Comparison of ENCODE assay signal across 17 cellular contexts in the genomic region with DNA sequence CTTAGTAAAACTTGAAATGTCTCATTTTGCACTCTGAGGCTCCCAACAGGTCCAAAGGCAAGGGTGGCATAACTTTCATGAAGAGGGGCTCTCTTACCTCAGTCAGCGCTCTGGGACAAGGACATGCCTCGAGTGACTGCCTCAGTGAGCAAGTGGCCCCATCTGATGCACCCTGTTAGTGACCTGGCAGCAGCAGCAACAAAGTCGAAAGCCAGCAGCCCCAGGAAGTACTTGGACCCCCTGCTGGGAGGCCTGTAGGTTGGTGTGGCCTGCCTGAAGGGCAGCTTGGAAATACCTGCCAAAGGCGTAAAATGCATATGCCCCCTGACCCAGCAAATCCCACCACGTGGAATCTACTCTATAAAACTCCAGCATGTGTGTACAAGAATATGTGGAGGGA. TPM values are rescaled to one million over a fixed set of nuclear protein-coding genes. Genes with fewer than 3 reads are reported as not detected.
DNase-seq lines count a peak whose midpoint lies in the region; ATAC-seq, FAIRE-seq and TF ChIP-seq lines count a peak whose summit lies in the region.
"Had no signal": no experiment of that assay in that cellular context is flagged by ENCODE, and none has a peak within 500 bp of the region (broad histone marks: within the 10 kb centered on the region; RNA-seq: fewer than 3 reads in every experiment).

No MANE protein-coding gene starts in this region.

- H3K36me3 Mint-ChIP-seq in activated naive CD8-positive, alpha-beta T cell treated with anti-CD3 and anti-CD28 coated beads for 36 hours, result peaks cover 8% of the 10 kb centered on the region
- H3K36me3 Mint-ChIP-seq in activated naive CD8-positive, alpha-beta T cell treated with anti-CD3 and anti-CD28 coated beads, Interleukin-2, amount 50 U/mL, for 24 hours (ENCODE audit: low read depth), result peaks cover 4% of the 10 kb centered on the region
- H3K36me3 Mint-ChIP-seq in T-helper 17 cell (ENCODE audit: low read depth) (peaks cover 4% of the 10 kb centered on the region), type B pancreatic cell (peaks cover 32% of the 10 kb centered on the region)

- H3K27me3 Mint-ChIP-seq in activated naive CD8-positive, alpha-beta T cell treated with anti-CD3 and anti-CD28 coated beads for 36 hours, result no peaks in the 10 kb centered on the region
- no peaks in the 10 kb centered on the region for H3K27me3 Mint-ChIP-seq in activated naive CD8-positive, alpha-beta T cell treated with anti-CD3 and anti-CD28 coated beads, Interleukin-2, amount 50 U/mL, for 24 hours
- H3K27me3 Mint-ChIP-seq in T-helper 17 cell (no peaks in the 10 kb centered on the region), type B pancreatic cell (no peaks in the 10 kb centered on the region)
- H3K27me3 Mint-ChIP-seq: CD4-positive, CD25-positive, alpha-beta regulatory T cell had no signal

- no peak overlapping the region for H3K27ac ChIP-seq in kidney (ENCODE audit: low read depth in 2 of 2, low read length in 2 of 2)
- H3K27ac ChIP-seq: PC-9 had no signal

- no peak for DNase-seq in activated naive CD8-positive, alpha-beta T cell treated with anti-CD3 and anti-CD28 coated beads for 36 hours
- DNase-seq in activated naive CD8-positive, alpha-beta T cell treated with anti-CD3 and anti-CD28 coated beads, Interleukin-2, amount 50 U/mL, for 24 hours, result no peak
- DNase-seq in T-helper 17 cell (no peak), kidney (peak; percentile 32), type B pancreatic cell (ENCODE audit: extremely low spot score, unreplicated experiment) (peak; percentile 69), ecto neural progenitor cell (ENCODE audit: low spot score) (no peak), NAMALWA (ENCODE audit: low spot score) (no peak)
- DNase-seq: CD4-positive, CD25-positive, alpha-beta regulatory T cell; DMS79 treated with DMSO at 0.1 percent for 48 hours; H9; NCI-H2107; NCI-H345; NCI-H748 treated with DMSO at 0.1 percent for 48 hours; PC-9 had no signal

- TF ChIP-seq CTCF in kidney (IDR thresholded peaks at IDR 0.05; ENCODE audit: borderline replicate concordance, extremely low read depth, insufficient read depth), result no peak
- TF ChIP-seq CTCF in type B pancreatic cell (conservative IDR thresholded peaks at IDR 0.05), result no peak

- H3K9me3 Mint-ChIP-seq in activated naive CD8-positive, alpha-beta T cell treated with anti-CD3 and anti-CD28 coated beads for 36 hours, result no peaks in the 10 kb centered on the region
- H3K9me3 Mint-ChIP-seq in activated naive CD8-positive, alpha-beta T cell treated with anti-CD3 and anti-CD28 coated beads, Interleukin-2, amount 50 U/mL, for 24 hours, result no peaks in the 10 kb centered on the region
- H3K9me3 Mint-ChIP-seq in type B pancreatic cell, result no peaks in the 10 kb centered on the region
- H3K9me3 Mint-ChIP-seq: CD4-positive, CD25-positive, alpha-beta regulatory T cell; H9 had no signal

- no peak for FAIRE-seq in kidney (lab: Jason Lieb, UNC)
- FAIRE-seq: A204.1, G401.6 had no signal

- H3K27ac Mint-ChIP-seq in activated naive CD8-positive, alpha-beta T cell treated with anti-CD3 and anti-CD28 coated beads for 36 hours, result peak overlapping the region; percentile 56
- no peak overlapping the region for H3K27ac Mint-ChIP-seq in activated naive CD8-positive, alpha-beta T cell treated with anti-CD3 and anti-CD28 coated beads, Interleukin-2, amount 50 U/mL, for 24 hours
- H3K27ac Mint-ChIP-seq in T-helper 17 cell (peak overlapping the region; percentile 78), type B pancreatic cell (no peak overlapping the region)

- H3K4me3 ChIP-seq in kidney (ENCODE audit: low read length in 2 of 2), result no peak overlapping the region
- H3K4me3 ChIP-seq: PC-9 had no signal

- H3K4me3 Mint-ChIP-seq in activated naive CD8-positive, alpha-beta T cell treated with anti-CD3 and anti-CD28 coated beads for 36 hours, result no peak overlapping the region
- no peak overlapping the region for H3K4me3 Mint-ChIP-seq in activated naive CD8-positive, alpha-beta T cell treated with anti-CD3 and anti-CD28 coated beads, Interleukin-2, amount 50 U/mL, for 24 hours
- H3K4me3 Mint-ChIP-seq in T-helper 17 cell, result no peak overlapping the region
- no peak overlapping the region for H3K4me3 Mint-ChIP-seq in type B pancreatic cell
- H3K4me3 Mint-ChIP-seq: CD4-positive, CD25-positive, alpha-beta regulatory T cell; H9 had no signal

- H3K4me1 ChIP-seq in kidney (ENCODE audit: control insufficient read depth in 1 of 2, insufficient read depth in 1 of 2, low read depth in 1 of 2, low read length in 2 of 2), result no peaks in the 10 kb centered on the region

- H3K9ac ChIP-seq in kidney (ENCODE audit: low read length in 2 of 2), result no peak overlapping the region

- H3K4me1 Mint-ChIP-seq in activated naive CD8-positive, alpha-beta T cell treated with anti-CD3 and anti-CD28 coated beads for 36 hours, result peaks cover 9% of the 10 kb centered on the region
- H3K4me1 Mint-ChIP-seq in activated naive CD8-positive, alpha-beta T cell treated with anti-CD3 and anti-CD28 coated beads, Interleukin-2, amount 50 U/mL, for 24 hours, result peaks cover 9% of the 10 kb centered on the region
- H3K4me1 Mint-ChIP-seq in T-helper 17 cell (peaks cover 9% of the 10 kb centered on the region), type B pancreatic cell (ENCODE audit: unreplicated experiment) (peaks cover 27% of the 10 kb centered on the region)

- no peaks in the 10 kb centered on the region for H3K9me3 ChIP-seq in T-helper 17 cell (ENCODE audit: control insufficient read depth, low read length, poor library complexity, severe bottlenecking)
- H3K9me3 ChIP-seq in kidney (ENCODE audit: control insufficient read depth in 1 of 2, low read length in 2 of 2), result no peaks in the 10 kb centered on the region

- ATAC-seq in activated naive CD8-positive, alpha-beta T cell treated with anti-CD3 and anti-CD28 coated beads, Interleukin-2, amount 50 U/mL, for 24 hours, result no peak
- ATAC-seq in T-helper 17 cell (no peak), HG03095 (IDR thresholded peaks at IDR 0.05; ENCODE audit: unreplicated experiment) (no peak)

- intact Hi-C loops in kidney (cut with DNase I), result no loop called here

- H3K36me3 ChIP-seq in kidney (ENCODE audit: control insufficient read depth in 1 of 2, insufficient read depth in 2 of 2, low read length in 2 of 2), result peaks cover 5% of the 10 kb centered on the region in 2 donors

RNA-seq across cellular contexts. Expression of a gene that starts 13.2 kb away (rescaled TPM):
- under 1 TPM; 0.62 to 0.95 TPM for total RNA-seq in activated naive CD8-positive, alpha-beta T cell treated with anti-CD3 and anti-CD28 coated beads for 36 hours
- total RNA-seq in T-helper 17 cell (10 to 100 TPM; 11.7 to 13.7 TPM), kidney (42.5 TPM), type B pancreatic cell (ENCODE audit: low replicate concordance) (83.9 and 85.2 TPM in 2 replicates)
- 153 TPM for polyA plus RNA-seq in kidney (ENCODE audit: insufficient read depth, low read depth, low replicate concordance)
- total RNA-seq: PC-9 had no signal

RNA-seq across cellular contexts. Expression of a gene that starts 55.5 kb away (rescaled TPM):
- 10 to 100 TPM; 72.0 to 76.9 TPM for total RNA-seq in activated naive CD8-positive, alpha-beta T cell treated with anti-CD3 and anti-CD28 coated beads for 36 hours
- 10 to 100 TPM; 52.8 to 62.0 TPM for total RNA-seq in T-helper 17 cell
- total RNA-seq in kidney, result 185 TPM
- 676 TPM for polyA plus RNA-seq in kidney (ENCODE audit: insufficient read depth, low read depth, low replicate concordance)
- total RNA-seq in type B pancreatic cell (ENCODE audit: low replicate concordance), result 164 and 201 TPM in 2 replicates

Comparison
In these comparisons a context has a peak if more than half of its experiments do, and no peak if none do; other contexts are left out.
1. H3K27ac Mint-ChIP-seq: peak in activated naive CD8-positive, alpha-beta T cell treated with anti-CD3 and anti-CD28 coated beads for 36 hours (single experiment) and T-helper 17 cell (single experiment); none in activated naive CD8-positive, alpha-beta T cell treated with anti-CD3 and anti-CD28 coated beads, Interleukin-2, amount 50 U/mL, for 24 hours (single experiment) and type B pancreatic cell (single experiment).
2. DNase-seq: peak in kidney (single experiment) and type B pancreatic cell (single experiment); none in activated naive CD8-positive, alpha-beta T cell treated with anti-CD3 and anti-CD28 coated beads for 36 hours (single experiment), activated naive CD8-positive, alpha-beta T cell treated with anti-CD3 and anti-CD28 coated beads, Interleukin-2, amount 50 U/mL, for 24 hours (single experiment), T-helper 17 cell (0 of 3), ecto neural progenitor cell (single experiment) and NAMALWA (single experiment).
3. RNA of a gene that starts 13.2 kb away (total RNA-seq): 83.9 to 85.2 TPM in type B pancreatic cell, 42.5 TPM in kidney (single experiment) and 11.7 to 13.7 TPM in T-helper 17 cell; 0.62 to 0.95 TPM in activated naive CD8-positive, alpha-beta T cell treated with anti-CD3 and anti-CD28 coated beads for 36 hours; every median in the first group is over 4 times any median in the second.